ENCODE assay signal across 16 cellular contexts in genomic region chr10:78338717-78339116, GRCh38.
"Had no signal": no experiment of that assay in that cellular context is flagged by ENCODE, and none has a peak within 500 bp of the region (broad histone marks: within the 10 kb centered on the region; RNA-seq: fewer than 3 reads in every experiment).

No MANE protein-coding gene starts in this region.

- H3K4me1 Mint-ChIP-seq: activated T-helper 17 cell treated with anti-CD3 and anti-CD28 coated beads, Interleukin-2, amount 50 U/mL, for 72 hours; central memory CD8-positive, alpha-beta T cell; stimulated activated naive CD8-positive, alpha-beta T cell treated with anti-CD3 and anti-CD28 coated beads, Interleukin-15, amount 100 ng/mL, for 72 hours had no signal

- ATAC-seq: activated T-helper 17 cell treated with anti-CD3 and anti-CD28 coated beads, Interleukin-2, amount 50 U/mL, for 72 hours; body of pancreas; gastrocnemius medialis; stimulated activated naive CD8-positive, alpha-beta T cell treated with anti-CD3 and anti-CD28 coated beads, Interleukin-15, amount 100 ng/mL, for 72 hours had no signal

- DNase-seq: activated CD4-positive, alpha-beta T cell treated with anti-CD3 and anti-CD28 coated beads, Interleukin-2, amount 50 U/mL, for 4 hours; activated naive CD4-positive, alpha-beta T cell treated with anti-CD3 and anti-CD28 coated beads for 36 hours; activated T-cell treated with anti-CD3 and anti-CD28 coated beads, Interleukin-2, amount 50 U/mL, for 1 hour; effector CD4-positive, alpha-beta T cell; gastrocnemius medialis; kidney; left ventricle myocardium inferior; stimulated activated CD4-positive, alpha-beta T cell treated with anti-CD3 and anti-CD28 coated beads, Interleukin-15, amount 100 ng/mL, for 24 hours; stimulated activated CD4-positive, alpha-beta T cell treated with anti-CD3 and anti-CD28 coated beads, Interleukin-2, amount 100 ng/mL, for 48 hours; stimulated activated naive CD8-positive, alpha-beta T cell treated with anti-CD3 and anti-CD28 coated beads, Interleukin-15, amount 100 ng/mL, for 72 hours; SW 1271; T-helper 2 cell; WERI-Rb-1 had no signal

- H3K27me3 Mint-ChIP-seq: stimulated activated naive CD8-positive, alpha-beta T cell treated with anti-CD3 and anti-CD28 coated beads, Interleukin-15, amount 100 ng/mL, for 72 hours had no signal

- H3K9me3 Mint-ChIP-seq: activated naive CD4-positive, alpha-beta T cell treated with anti-CD3 and anti-CD28 coated beads for 36 hours; activated T-helper 17 cell treated with anti-CD3 and anti-CD28 coated beads, Interleukin-2, amount 50 U/mL, for 72 hours; central memory CD8-positive, alpha-beta T cell had no signal

- H3K27ac Mint-ChIP-seq: activated naive CD4-positive, alpha-beta T cell treated with anti-CD3 and anti-CD28 coated beads for 36 hours; activated T-helper 17 cell treated with anti-CD3 and anti-CD28 coated beads, Interleukin-2, amount 50 U/mL, for 72 hours; stimulated activated naive CD8-positive, alpha-beta T cell treated with anti-CD3 and anti-CD28 coated beads, Interleukin-15, amount 100 ng/mL, for 72 hours had no signal

- H3K4me3 Mint-ChIP-seq: activated naive CD4-positive, alpha-beta T cell treated with anti-CD3 and anti-CD28 coated beads for 36 hours; activated T-helper 17 cell treated with anti-CD3 and anti-CD28 coated beads, Interleukin-2, amount 50 U/mL, for 72 hours; central memory CD8-positive, alpha-beta T cell; stimulated activated naive CD8-positive, alpha-beta T cell treated with anti-CD3 and anti-CD28 coated beads, Interleukin-15, amount 100 ng/mL, for 72 hours had no signal
